Comparison of ENCODE assay signal across 1 cellular context in the genomic region with DNA sequence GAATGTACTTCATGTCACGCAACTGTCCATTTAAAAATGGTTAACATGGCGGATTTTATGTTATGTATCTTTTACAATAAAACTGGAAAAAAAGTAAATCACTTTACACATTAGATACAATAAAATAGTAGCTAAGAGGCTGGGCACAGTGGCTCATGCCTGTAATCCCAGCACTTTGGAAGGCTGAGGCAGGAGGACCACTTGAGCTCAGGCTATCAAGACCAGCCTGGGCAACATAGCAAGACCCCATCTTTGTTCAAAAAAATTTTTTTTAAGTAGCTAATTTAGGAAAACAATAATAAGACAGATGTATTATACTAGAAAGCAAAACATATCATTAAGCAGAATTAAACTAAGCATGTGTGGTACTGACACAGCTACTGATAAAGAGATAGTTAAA.
A peak's percentile ranks its signal among the peaks of the same experiment; 100 is the strongest.
TF ChIP-seq lines count a peak whose summit lies in the region.

No MANE protein-coding gene starts in this region.

TF ChIP-seq in HepG2, 621 proteins besides CTCF, POLR2A, EP300 and RAD21:
- TF ChIP-seq ZNF850 (CRISPR knock-in tag; conservative IDR thresholded peaks at IDR 0.05) (no peak), ZNF121 (CRISPR knock-in tag; IDR thresholded peaks at IDR 0.05) (peak; percentile 88), FOXP1 (IDR thresholded peaks at IDR 0.05) (no peak), FOXP1 (CRISPR knock-in tag; IDR thresholded peaks at IDR 0.05) (no peak)
TF ChIP-seq in HepG2: peak in this region for 1.
